ENCODE assay signal across 1 cellular context in genomic region chr22:37636186-37636948, GRCh38.
TF ChIP-seq lines count a peak whose summit lies in the region.

No MANE protein-coding gene starts in this region.

TF ChIP-seq in K562, 482 proteins besides CTCF, POLR2A, EP300 and RAD21:
- TF ChIP-seq TAL1 (IDR thresholded peaks at IDR 0.05) (no peak), NUFIP1 (IDR thresholded peaks at IDR 0.05; ENCODE audit: partially characterized antibody) (no peak), MAX (CRISPR knock-in tag; IDR thresholded peaks at IDR 0.05) (no peak), ZNF354B (CRISPR knock-in tag; IDR thresholded peaks at IDR 0.05) (no peak), CEBPG (CRISPR knock-in tag; IDR thresholded peaks at IDR 0.05) (no peak), CEBPG (tag; conservative IDR thresholded peaks at IDR 0.05 in 1 of 2, IDR thresholded peaks at IDR 0.05 in 1 of 2) (no peak), PCBP2 (IDR thresholded peaks at IDR 0.05; ENCODE audit: low read depth, low read length, poor library complexity, severe bottlenecking) (no peak), ZC3H11A (IDR thresholded peaks at IDR 0.05; ENCODE audit: low read depth, low read length) (no peak), POLR2AphosphoS2 (IDR thresholded peaks at IDR 0.05; ENCODE audit: low read length) (no peak)
